20 cellular contexts compared by ENCODE assay signal in the genomic region with DNA sequence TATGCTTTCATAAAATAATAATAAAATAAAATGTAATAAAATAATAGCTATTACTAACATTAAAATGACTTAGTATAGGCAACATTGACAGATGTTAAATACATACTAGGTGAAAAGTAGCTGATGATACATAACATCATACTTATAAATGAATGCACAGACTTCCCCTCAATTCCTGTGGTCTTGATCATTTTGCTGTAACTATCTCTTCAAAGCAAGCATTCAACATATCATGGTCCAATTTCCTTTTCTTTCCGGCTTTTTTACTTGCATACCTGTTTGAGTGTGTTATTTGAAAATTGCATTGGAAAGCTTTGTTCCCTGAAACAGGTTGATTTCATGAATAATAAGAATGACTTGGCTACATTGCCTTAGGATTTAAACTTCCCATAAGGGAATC.
"Had no signal": no experiment of that assay in that cellular context is flagged by ENCODE, and none has a peak within 500 bp of the region (broad histone marks: within the 10 kb centered on the region; RNA-seq: fewer than 3 reads in every experiment).

No MANE protein-coding gene starts in this region.

- H3K27me3 Mint-ChIP-seq: activated naive CD4-positive, alpha-beta T cell treated with anti-CD3 and anti-CD28 coated beads, Interleukin-2, amount 50 U/mL, for 24 hours; naive B cell; stimulated activated memory B cell treated with anti-CD40 and anti-IgM and Interleukin-4, amounts not matched to agents 10 μg/mL and 1 μg/mL and 100 μg/mL, for 72 hours; T-helper 17 cell had no signal

- H3K9ac ChIP-seq: neural progenitor cell, parathyroid adenoma had no signal

- H3K27ac ChIP-seq: coronary artery, gastrocnemius medialis, left lung, neural progenitor cell, parathyroid adenoma, spleen, upper lobe of right lung, VCaP had no signal

- H2AFZ ChIP-seq: neural progenitor cell, parathyroid adenoma had no signal

- H3K4me1 Mint-ChIP-seq: activated naive CD4-positive, alpha-beta T cell treated with anti-CD3 and anti-CD28 coated beads, Interleukin-2, amount 50 U/mL, for 24 hours; naive B cell; stimulated activated memory B cell treated with anti-CD40 and anti-IgM and Interleukin-4, amounts not matched to agents 10 μg/mL and 1 μg/mL and 100 μg/mL, for 72 hours; T-helper 17 cell had no signal

- H3K4me3 ChIP-seq: coronary artery, gastrocnemius medialis, left lung, neural progenitor cell, spleen, testis, upper lobe of right lung had no signal

- ATAC-seq: activated T-cell treated with anti-CD3 and anti-CD28 coated beads, Interleukin-2, amount 50 U/mL, for 72 hours; gastrocnemius medialis; left lung; sciatic nerve; stimulated activated memory B cell treated with anti-CD40 and anti-IgM and Interleukin-4, amounts not matched to agents 10 μg/mL and 1 μg/mL and 100 μg/mL, for 72 hours; T-helper 17 cell; upper lobe of right lung had no signal

- H3K4me3 Mint-ChIP-seq: activated naive CD4-positive, alpha-beta T cell treated with anti-CD3 and anti-CD28 coated beads, Interleukin-2, amount 50 U/mL, for 24 hours; activated T-cell treated with anti-CD3 and anti-CD28 coated beads, Interleukin-2, amount 50 U/mL, for 72 hours; naive B cell; neural progenitor cell; stimulated activated memory B cell treated with anti-CD40 and anti-IgM and Interleukin-4, amounts not matched to agents 10 μg/mL and 1 μg/mL and 100 μg/mL, for 72 hours; T-helper 17 cell had no signal

- H3K9me3 ChIP-seq: gastrocnemius medialis, testis, upper lobe of right lung had no signal

- H3K27me3 ChIP-seq: gastrocnemius medialis, left lung, neural progenitor cell, spleen, testis, upper lobe of right lung had no signal

- H3K27ac Mint-ChIP-seq: activated naive CD4-positive, alpha-beta T cell treated with anti-CD3 and anti-CD28 coated beads, Interleukin-2, amount 50 U/mL, for 24 hours; activated T-cell treated with anti-CD3 and anti-CD28 coated beads, Interleukin-2, amount 50 U/mL, for 72 hours; naive B cell; stimulated activated memory B cell treated with anti-CD40 and anti-IgM and Interleukin-4, amounts not matched to agents 10 μg/mL and 1 μg/mL and 100 μg/mL, for 72 hours; T-helper 17 cell had no signal

- H3K79me2 ChIP-seq: parathyroid adenoma had no signal

- DNase-seq: activated CD4-positive, alpha-beta T cell treated with anti-CD3 and anti-CD28 coated beads, Interleukin-2, amount 50 U/mL, for 4 hours; activated gamma-delta T cell; activated T-cell treated with anti-CD3 and anti-CD28 coated beads, Interleukin-2, amount 50 U/mL, for 72 hours; gastrocnemius medialis; head of caudate nucleus; kidney; left lung; naive B cell; spleen; stimulated activated CD4-positive, alpha-beta T cell treated with anti-CD3 and anti-CD28 coated beads, Interleukin-4, amount 100 ng/mL, for 4 hours; T-helper 17 cell; testis; upper lobe of right lung had no signal

- H3K36me3 ChIP-seq: gastrocnemius medialis, left lung, neural progenitor cell, spleen, upper lobe of right lung had no signal

- H3K4me1 ChIP-seq: parathyroid adenoma, testis had no signal

- H3K36me3 Mint-ChIP-seq: activated naive CD4-positive, alpha-beta T cell treated with anti-CD3 and anti-CD28 coated beads, Interleukin-2, amount 50 U/mL, for 24 hours; naive B cell; stimulated activated memory B cell treated with anti-CD40 and anti-IgM and Interleukin-4, amounts not matched to agents 10 μg/mL and 1 μg/mL and 100 μg/mL, for 72 hours had no signal

- FAIRE-seq: kidney had no signal

- H3K4me2 ChIP-seq: neural progenitor cell had no signal
